4 cellular contexts compared by ENCODE assay signal in the genomic region with DNA sequence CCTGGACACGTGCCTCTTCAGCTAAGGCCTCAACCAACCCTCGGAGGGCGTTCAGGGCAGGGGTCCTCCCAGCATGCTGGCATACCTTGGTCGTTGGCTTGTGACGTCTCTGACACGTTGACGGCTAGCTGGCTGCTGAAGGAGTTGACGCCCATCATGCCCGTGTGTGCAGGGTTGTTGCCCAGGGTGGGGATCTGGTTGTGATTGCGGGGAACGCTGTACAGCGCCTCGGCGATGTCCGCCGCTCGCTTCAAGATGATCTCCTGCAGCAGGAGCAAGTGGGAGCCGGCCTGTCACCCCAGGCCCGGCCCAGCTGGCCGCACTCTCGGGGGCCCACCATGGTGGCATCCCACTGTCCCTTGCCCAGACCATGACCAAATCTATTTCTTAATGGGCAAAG.
"Had no signal": no experiment of that assay in that cellular context is flagged by ENCODE, and none has a peak within 500 bp of the region (broad histone marks: within the 10 kb centered on the region; RNA-seq: fewer than 3 reads in every experiment).

No MANE protein-coding gene starts in this region.

- ATAC-seq: GM23338 had no signal

- H3K4me3 ChIP-seq: GM23338 had no signal

- H3K4me2 ChIP-seq: GM23338 had no signal

- H2AFZ ChIP-seq: GM23338 had no signal

- DNase-seq: H9, HCEC 1CT, IMR-90 had no signal
